9 cellular contexts compared by ENCODE assay signal in genomic region chr17:42408076-42408475, GRCh38. TPM values are rescaled to one million over a fixed set of nuclear protein-coding genes. Genes with fewer than 3 reads are reported as not detected.
DNase-seq lines count a peak whose midpoint lies in the region; ATAC-seq and TF ChIP-seq lines count a peak whose summit lies in the region.
"Had no signal": no experiment of that assay in that cellular context is flagged by ENCODE, and none has a peak within 500 bp of the region (broad histone marks: within the 10 kb centered on the region; RNA-seq: fewer than 3 reads in every experiment).

No MANE protein-coding gene starts in this region.

- ATAC-seq in HCT116, result no peak
- ATAC-seq in gastrocnemius medialis, result no peak
- ATAC-seq in GM19397 (IDR thresholded peaks at IDR 0.05; ENCODE audit: unreplicated experiment), result no peak
- ATAC-seq in HG02798 (IDR thresholded peaks at IDR 0.05; ENCODE audit: poor library complexity, unreplicated experiment), result no peak

- BruUV-seq in HCT116 (replicated peaks; lab: Mats Ljungman, UMichigan), result no TSS peak

- no peak for TF ChIP-seq CTCF in HCT116 (IDR thresholded peaks at IDR 0.05 in 2 of 3, conservative IDR thresholded peaks at IDR 0.05 in 1 of 3; ENCODE audit: borderline replicate concordance in 1 of 3, insufficient read depth in 1 of 3, low read depth in 2 of 3, low read length in 2 of 3)
- no peak for TF ChIP-seq CTCF in colonic mucosa (IDR thresholded peaks at IDR 0.05)
- no peak for TF ChIP-seq CTCF in gastrocnemius medialis (IDR thresholded peaks at IDR 0.05 in 4 of 5, conservative IDR thresholded peaks at IDR 0.05 in 1 of 5)

- peaks cover 6% of the 10 kb centered on the region; the same call in 1 of the 2 replicates for H4K20me1 ChIP-seq in HCT116 (ENCODE audit: insufficient read depth)
- H4K20me1 ChIP-seq: BLaER1 had no signal

- no peak for TF ChIP-seq RAD21 in HCT116 (IDR thresholded peaks at IDR 0.05; ENCODE audit: low read depth)

- no peak overlapping the region for H2AFZ ChIP-seq in HCT116 (ENCODE audit: low read depth, low read length, poor library complexity, severe bottlenecking)

- H3K9me2 ChIP-seq in HCT116 (ENCODE audit: insufficient read depth), result no peaks in the 10 kb centered on the region

- CTCF ChIA-PET in HCT116 (lab: Charles Lee), result interaction anchor here (1.0 to 2.9 kb wide), 9 partner anchors 15 to 186 kb away, joined by 3 to 17 read pairs (median 5); partner anchors contain the start of gene CAVIN1

- H3K27ac ChIP-seq in HCT116 (ENCODE audit: low read depth, low read length) (peak overlapping the region; percentile 8; the same call in 1 of the 2 replicates), colonic mucosa (peak overlapping the region; percentile 3), gastrocnemius medialis (peak overlapping the region; percentile 89 to 100 (median 95))
- H3K27ac ChIP-seq: BLaER1 had no signal

- H3K27me3 ChIP-seq in HCT116 (ENCODE audit: insufficient read depth, low read length), result no peaks in the 10 kb centered on the region
- H3K27me3 ChIP-seq in colonic mucosa, result no peaks in the 10 kb centered on the region
- no peaks in the 10 kb centered on the region for H3K27me3 ChIP-seq in gastrocnemius medialis
- H3K27me3 ChIP-seq: BLaER1 had no signal

- POLR2A ChIA-PET in HCT116 (lab: Charles Lee), result interaction anchor here (1.3 to 7.9 kb wide), 2 partner anchors 13 to 20 kb away, joined by 3 to 88 read pairs; partner anchors contain the start of genes CAVIN1 and STAT3

- RAD21 ChIA-PET in HCT116 (lab: Charles Lee; ENCODE audit: low non-redundant PET in 1 of 2, low total read pairs in 2 of 2, uncharacterized antibody in 2 of 2, unreplicated experiment in 2 of 2), result no interaction called here

- H3K9ac ChIP-seq in HCT116 (ENCODE audit: low read length) (no peak overlapping the region), colonic mucosa (ENCODE audit: low read depth in 2 of 2, low read length in 2 of 2) (no peak overlapping the region)
- H3K9ac ChIP-seq: BLaER1 had no signal

- peak overlapping the region; percentile 32 for H3K4me2 ChIP-seq in HCT116 (ENCODE audit: low read length)
- H3K4me2 ChIP-seq: BLaER1 had no signal

- TF ChIP-seq POLR2A in HCT116 (IDR thresholded peaks at IDR 0.05; ENCODE audit: borderline replicate concordance, extremely low read depth, insufficient read depth, insufficient read length), result no peak
- TF ChIP-seq POLR2A in gastrocnemius medialis (IDR thresholded peaks at IDR 0.05), result no peak

- peaks cover 84% of the 10 kb centered on the region for H3K79me2 ChIP-seq in HCT116 (ENCODE audit: insufficient read depth, low read length)

- H3K4me3 ChIP-seq in HCT116 (replicated peaks in 1 of 2; ENCODE audit: low read depth in 1 of 2, low read length in 2 of 2) (no peak overlapping the region), colonic mucosa (no peak overlapping the region), gastrocnemius medialis (no peak overlapping the region)
- H3K4me3 ChIP-seq: BLaER1 had no signal

- H3K9me3 ChIP-seq in HCT116 (ENCODE audit: control insufficient read depth in 1 of 2, insufficient read depth in 1 of 2, low read depth in 1 of 2, low read length in 2 of 2) (no peaks in the 10 kb centered on the region), colonic mucosa (no peaks in the 10 kb centered on the region), gastrocnemius medialis (no peaks in the 10 kb centered on the region)
- H3K9me3 ChIP-seq: BLaER1 had no signal

- H3K36me3 ChIP-seq in HCT116 (ENCODE audit: control insufficient read depth in 1 of 2, insufficient read depth in 2 of 2, low read length in 2 of 2) (peaks cover 4 to 22% of the 10 kb centered on the region in 2 experiments; a peak in 2 of 4 replicates), colonic mucosa (no peaks in the 10 kb centered on the region), gastrocnemius medialis (peaks cover 0 to 13% of the 10 kb centered on the region in 2 donors)
- H3K36me3 ChIP-seq: BLaER1 had no signal

- in situ Hi-C loops in gastrocnemius medialis (cut with MboI; ENCODE audit: low sequenced_read_pairs in 4 of 4), result loop anchor here (5.0 kb wide), 1 partner anchor 86 kb away; no protein-coding TSS in a partner anchor

- H3K4me1 ChIP-seq in HCT116 (ENCODE audit: control insufficient read depth in 1 of 2, insufficient read depth in 2 of 2, low read length in 2 of 2) (peaks cover 47 to 62% of the 10 kb centered on the region in 2 experiments), colonic mucosa (no peaks in the 10 kb centered on the region), gastrocnemius medialis (peaks cover 66 to 77% of the 10 kb centered on the region in 2 donors)

- DNase-seq in HCT116 (ENCODE audit: low read depth, low spot score), result no peak
- no peak for DNase-seq in colonic mucosa
- DNase-seq in iPS-NIHi11 (ENCODE audit: low spot score), result peak; percentile 53
- DNase-seq in gastrocnemius medialis, result no peak
- DNase-seq in NCI-H226, result no peak
- no peak for DNase-seq in HT-29 (ENCODE audit: low spot score)

- intact Hi-C loops in HCT116 (cut with micrococcal nuclease) (loop anchor here (2.0 to 5.0 kb wide), 2 partner anchors 15 to 109 kb away; partner anchors contain the start of gene CAVIN1), colonic mucosa (cut with DNase I) (no loop called here), gastrocnemius medialis (cut with DNase I; ENCODE audit: low total_unique reads) (loop anchor here (2.0 to 5.0 kb wide), 3 partner anchors 15 to 109 kb away; partner anchors contain the start of genes ATP6V0A1 and CAVIN1)

TF ChIP-seq in HCT116, 20 proteins besides CTCF, POLR2A, EP300 and RAD21 (continues in another document):
- TF ChIP-seq, protein P1, sequence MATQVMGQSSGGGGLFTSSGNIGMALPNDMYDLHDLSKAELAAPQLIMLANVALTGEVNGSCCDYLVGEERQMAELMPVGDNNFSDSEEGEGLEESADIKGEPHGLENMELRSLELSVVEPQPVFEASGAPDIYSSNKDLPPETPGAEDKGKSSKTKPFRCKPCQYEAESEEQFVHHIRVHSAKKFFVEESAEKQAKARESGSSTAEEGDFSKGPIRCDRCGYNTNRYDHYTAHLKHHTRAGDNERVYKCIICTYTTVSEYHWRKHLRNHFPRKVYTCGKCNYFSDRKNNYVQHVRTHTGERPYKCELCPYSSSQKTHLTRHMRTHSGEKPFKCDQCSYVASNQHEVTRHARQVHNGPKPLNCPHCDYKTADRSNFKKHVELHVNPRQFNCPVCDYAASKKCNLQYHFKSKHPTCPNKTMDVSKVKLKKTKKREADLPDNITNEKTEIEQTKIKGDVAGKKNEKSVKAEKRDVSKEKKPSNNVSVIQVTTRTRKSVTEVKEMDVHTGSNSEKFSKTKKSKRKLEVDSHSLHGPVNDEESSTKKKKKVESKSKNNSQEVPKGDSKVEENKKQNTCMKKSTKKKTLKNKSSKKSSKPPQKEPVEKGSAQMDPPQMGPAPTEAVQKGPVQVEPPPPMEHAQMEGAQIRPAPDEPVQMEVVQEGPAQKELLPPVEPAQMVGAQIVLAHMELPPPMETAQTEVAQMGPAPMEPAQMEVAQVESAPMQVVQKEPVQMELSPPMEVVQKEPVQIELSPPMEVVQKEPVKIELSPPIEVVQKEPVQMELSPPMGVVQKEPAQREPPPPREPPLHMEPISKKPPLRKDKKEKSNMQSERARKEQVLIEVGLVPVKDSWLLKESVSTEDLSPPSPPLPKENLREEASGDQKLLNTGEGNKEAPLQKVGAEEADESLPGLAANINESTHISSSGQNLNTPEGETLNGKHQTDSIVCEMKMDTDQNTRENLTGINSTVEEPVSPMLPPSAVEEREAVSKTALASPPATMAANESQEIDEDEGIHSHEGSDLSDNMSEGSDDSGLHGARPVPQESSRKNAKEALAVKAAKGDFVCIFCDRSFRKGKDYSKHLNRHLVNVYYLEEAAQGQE (IDR thresholded peaks at IDR 0.05; ENCODE audit: low read depth), result no peak
- TF ChIP-seq EGR1 (IDR thresholded peaks at IDR 0.05; ENCODE audit: low read depth) (no peak), EZH2 (IDR thresholded peaks at IDR 0.05) (no peak), SRF (IDR thresholded peaks at IDR 0.05; ENCODE audit: low read depth) (no peak), SIN3A (IDR thresholded peaks at IDR 0.05; ENCODE audit: low read depth) (no peak), POLR2AphosphoS5 (IDR thresholded peaks at IDR 0.05; ENCODE audit: low read depth, low read length) (no peak), CBX3 (IDR thresholded peaks at IDR 0.05; ENCODE audit: low read depth) (no peak), JUND (IDR thresholded peaks at IDR 0.05) (no peak), SP1 (IDR thresholded peaks at IDR 0.05; ENCODE audit: low read depth) (no peak), TCF7L2 (IDR thresholded peaks at IDR 0.05; ENCODE audit: borderline replicate concordance, extremely low read depth, insufficient read depth, insufficient read length) (no peak), YY1 (IDR thresholded peaks at IDR 0.05; ENCODE audit: extremely low read depth, insufficient replicate concordance, low read depth, low read length) (no peak)
- TF ChIP-seq, protein P2, sequence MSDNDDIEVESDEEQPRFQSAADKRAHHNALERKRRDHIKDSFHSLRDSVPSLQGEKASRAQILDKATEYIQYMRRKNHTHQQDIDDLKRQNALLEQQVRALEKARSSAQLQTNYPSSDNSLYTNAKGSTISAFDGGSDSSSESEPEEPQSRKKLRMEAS (IDR thresholded peaks at IDR 0.05), result no peak
- TF ChIP-seq, protein P3, sequence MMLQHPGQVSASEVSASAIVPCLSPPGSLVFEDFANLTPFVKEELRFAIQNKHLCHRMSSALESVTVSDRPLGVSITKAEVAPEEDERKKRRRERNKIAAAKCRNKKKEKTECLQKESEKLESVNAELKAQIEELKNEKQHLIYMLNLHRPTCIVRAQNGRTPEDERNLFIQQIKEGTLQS (IDR thresholded peaks at IDR 0.05), result no peak

RNA-seq across cellular contexts. Expression of gene CAVIN1, which starts 15.0 kb away (rescaled TPM):
- 79.7 TPM for total RNA-seq in HCT116 (2021; ENCODE audit: unreplicated experiment)
- 52.0 and 53.3 TPM in 2 replicates for polyA plus RNA-seq in HCT116 (2012)
- 10 to 100 TPM; 25.2 to 74.6 TPM for total RNA-seq in colonic mucosa
- total RNA-seq in gastrocnemius medialis, result 100 to 1,000 TPM in 3 of 4 donors, 10 to 100 TPM in 1; 64.9 to 137 (median 125) TPM
- 48.7 and 56.6 TPM in 2 replicates for total RNA-seq in HT-29 (2014; rRNA removed; shearing (Covaris generic))

RNA-seq across cellular contexts. Expression of gene STAT3, which starts 19.8 kb away (rescaled TPM):
- 61.0 TPM for total RNA-seq in HCT116 (2021; ENCODE audit: unreplicated experiment)
- polyA plus RNA-seq in HCT116 (2012), result 38.0 and 39.4 TPM in 2 replicates
- 100 to 1,000 TPM; 137 to 216 TPM for total RNA-seq in colonic mucosa
- total RNA-seq in gastrocnemius medialis, result 100 to 1,000 TPM in 3 of 4 donors, 10 to 100 TPM in 1; 88.4 to 203 (median 130) TPM
- 30.9 and 38.0 TPM in 2 replicates for total RNA-seq in HT-29 (2014; rRNA removed; shearing (Covaris generic))

RNA-seq across cellular contexts. Expression of gene ATP6V0A1, which starts 50.6 kb away (rescaled TPM):
- 65.2 TPM for total RNA-seq in HCT116 (2021; ENCODE audit: unreplicated experiment)
- 45.1 and 45.5 TPM in 2 replicates for polyA plus RNA-seq in HCT116 (2012)
- 10 to 100 TPM; 77.6 to 93.0 TPM for total RNA-seq in colonic mucosa
- 100 to 1,000 TPM in 2 of 4 donors, 10 to 100 TPM in 2; 65.3 to 138 (median 95.3) TPM for total RNA-seq in gastrocnemius medialis
- total RNA-seq in HT-29 (2014; rRNA removed; shearing (Covaris generic)), result 35.0 and 38.4 TPM in 2 replicates

Comparison
In these comparisons a context has a peak if more than half of its experiments do, and no peak if none do; other contexts are left out.
1. H3K27ac ChIP-seq: peak in every context shown above with its lines; median percentile 95 in gastrocnemius medialis; 8 in HCT116; 3 in colonic mucosa.